ENCODE assay signal across 17 cellular contexts in the genomic region with DNA sequence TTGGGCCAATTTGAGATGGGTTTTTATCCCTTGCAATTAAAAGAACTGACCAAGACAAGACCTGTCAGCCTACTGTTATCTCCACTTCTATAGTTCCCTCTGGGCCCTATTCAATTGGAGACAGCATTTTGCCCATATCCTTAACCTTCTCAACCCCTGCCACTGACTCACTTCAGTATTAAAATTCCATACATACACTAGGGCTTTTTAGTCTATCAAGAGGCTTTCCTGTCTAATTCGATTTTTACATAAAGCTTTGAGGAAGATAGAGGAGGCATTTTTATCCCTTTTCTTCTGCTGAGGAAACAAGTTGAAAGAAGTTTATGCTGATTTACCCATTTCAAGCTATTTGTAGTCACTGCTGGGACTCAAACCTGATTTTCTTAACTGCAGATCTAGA.
"Had no signal": no experiment of that assay in that cellular context is flagged by ENCODE, and none has a peak within 500 bp of the region (broad histone marks: within the 10 kb centered on the region; RNA-seq: fewer than 3 reads in every experiment).

No MANE protein-coding gene starts in this region.

- H3K27me3 ChIP-seq: gastrocnemius medialis, heart right ventricle had no signal

- H3K4me3 ChIP-seq: gastrocnemius medialis, heart right ventricle, thoracic aorta had no signal

- H3K4me1 ChIP-seq: gastrocnemius medialis, heart right ventricle had no signal

- H3K9me3 ChIP-seq: gastrocnemius medialis, heart right ventricle, thoracic aorta had no signal

- ATAC-seq: activated T-cell treated with anti-CD3 and anti-CD28 coated beads, Interleukin-2, amount 50 U/mL, for 72 hours; gastrocnemius medialis; heart right ventricle; left ventricle myocardium superior; stimulated activated naive CD8-positive, alpha-beta T cell treated with anti-CD3 and anti-CD28 coated beads, Interleukin-15, amount 100 ng/mL, for 72 hours had no signal

- H3K36me3 Mint-ChIP-seq: activated naive CD8-positive, alpha-beta T cell treated with anti-CD3 and anti-CD28 coated beads, Interleukin-2, amount 10 ng/mL, durations not matched to agents 7 days and 5 days had no signal

- H3K9me3 Mint-ChIP-seq: activated CD4-positive, alpha-beta memory T cell treated with anti-CD3 and anti-CD28 coated beads, Interleukin-2, amount 10 ng/mL, durations not matched to agents 7 days and 5 days; activated naive CD8-positive, alpha-beta T cell treated with anti-CD3 and anti-CD28 coated beads, Interleukin-2, amount 10 ng/mL, durations not matched to agents 7 days and 5 days; activated T-cell treated with anti-CD3 and anti-CD28 coated beads, Interleukin-2, amount 50 U/mL, for 72 hours; stimulated activated naive CD8-positive, alpha-beta T cell treated with anti-CD3 and anti-CD28 coated beads, Interleukin-15, amount 100 ng/mL, for 72 hours; T-helper 2 cell treated with Interferon-gamma antibody and Interleukin-4, amounts not matched to agents 5 μg/mL and 100 μg/mL, for 36 hours had no signal

- H3K4me1 Mint-ChIP-seq: activated CD4-positive, alpha-beta memory T cell treated with anti-CD3 and anti-CD28 coated beads, Interleukin-2, amount 10 ng/mL, durations not matched to agents 7 days and 5 days; activated naive CD8-positive, alpha-beta T cell treated with anti-CD3 and anti-CD28 coated beads, Interleukin-2, amount 10 ng/mL, durations not matched to agents 7 days and 5 days had no signal

- H3K36me3 ChIP-seq: gastrocnemius medialis, heart right ventricle, thoracic aorta had no signal

- H3K27ac ChIP-seq: gastrocnemius medialis, heart right ventricle, thoracic aorta had no signal

- H3K27ac Mint-ChIP-seq: activated CD4-positive, alpha-beta memory T cell treated with anti-CD3 and anti-CD28 coated beads, Interleukin-2, amount 10 ng/mL, durations not matched to agents 7 days and 5 days; activated naive CD8-positive, alpha-beta T cell treated with anti-CD3 and anti-CD28 coated beads, Interleukin-2, amount 10 ng/mL, durations not matched to agents 7 days and 5 days; T-helper 2 cell treated with Interferon-gamma antibody and Interleukin-4, amounts not matched to agents 5 μg/mL and 100 μg/mL, for 36 hours had no signal

- H3K4me3 Mint-ChIP-seq: activated CD4-positive, alpha-beta memory T cell treated with anti-CD3 and anti-CD28 coated beads, Interleukin-2, amount 10 ng/mL, durations not matched to agents 7 days and 5 days; activated naive CD8-positive, alpha-beta T cell treated with anti-CD3 and anti-CD28 coated beads, Interleukin-2, amount 10 ng/mL, durations not matched to agents 7 days and 5 days; activated T-cell treated with anti-CD3 and anti-CD28 coated beads, Interleukin-2, amount 50 U/mL, for 72 hours; stimulated activated naive CD8-positive, alpha-beta T cell treated with anti-CD3 and anti-CD28 coated beads, Interleukin-15, amount 100 ng/mL, for 72 hours; T-helper 2 cell treated with Interferon-gamma antibody and Interleukin-4, amounts not matched to agents 5 μg/mL and 100 μg/mL, for 36 hours had no signal

- DNase-seq: activated CD4-positive, alpha-beta memory T cell treated with anti-CD3 and anti-CD28 coated beads, Interleukin-2, amount 10 ng/mL, durations not matched to agents 7 days and 5 days; activated CD4-positive, alpha-beta T cell treated with anti-CD3 and anti-CD28 coated beads for 1 hour; activated CD8-positive, alpha-beta memory T cell treated with anti-CD3 and anti-CD28 coated beads, Interleukin-2, amount 50 U/mL, for 4 hours; activated gamma-delta T cell treated with Interleukin-2 at 50 U/mL for 16 hours; activated naive CD8-positive, alpha-beta T cell treated with anti-CD3 and anti-CD28 coated beads, Interleukin-2, amount 10 ng/mL, durations not matched to agents 7 days and 5 days; activated T-cell treated with anti-CD3 and anti-CD28 coated beads, Interleukin-2, amount 50 U/mL, for 72 hours; aorta; gastrocnemius medialis; heart right ventricle; kidney; left ventricle myocardium superior; mesendoderm; stimulated activated CD4-positive, alpha-beta T cell treated with anti-CD3 and anti-CD28 coated beads, Interleukin-15, amount 100 ng/mL, for 24 hours; stimulated activated CD4-positive, alpha-beta T cell treated with anti-CD3 and anti-CD28 coated beads, Interleukin-4, amount 100 ng/mL, for 4 hours; stimulated activated naive CD8-positive, alpha-beta T cell treated with anti-CD3 and anti-CD28 coated beads, Interleukin-15, amount 100 ng/mL, for 72 hours had no signal

- H3K27me3 Mint-ChIP-seq: activated CD4-positive, alpha-beta memory T cell treated with anti-CD3 and anti-CD28 coated beads, Interleukin-2, amount 10 ng/mL, durations not matched to agents 7 days and 5 days; stimulated activated naive CD8-positive, alpha-beta T cell treated with anti-CD3 and anti-CD28 coated beads, Interleukin-15, amount 100 ng/mL, for 72 hours had no signal
